In genomic region chr9:118059520-118060278, GRCh38 we compare ENCODE assay signal across 13 cellular contexts.
DNase-seq lines count a peak whose midpoint lies in the region; ATAC-seq and TF ChIP-seq lines count a peak whose summit lies in the region.
"Had no signal": no experiment of that assay in that cellular context is flagged by ENCODE, and none has a peak within 500 bp of the region (broad histone marks: within the 10 kb centered on the region; RNA-seq: fewer than 3 reads in every experiment).

No MANE protein-coding gene starts in this region.

- no peak for TF ChIP-seq CTCF in cardiac muscle cell (IDR thresholded peaks at IDR 0.05; ENCODE audit: low read depth, low read length)
- no peak for TF ChIP-seq CTCF in right atrium auricular region (IDR thresholded peaks at IDR 0.05)
- TF ChIP-seq CTCF in fibroblast of pulmonary artery (IDR thresholded peaks at IDR 0.05; ENCODE audit: low read length, missing control alignments) = no peak

- no peak for ATAC-seq in GM21717 (IDR thresholded peaks at IDR 0.05; ENCODE audit: unreplicated experiment)
- ATAC-seq in GM18858 (IDR thresholded peaks at IDR 0.05; ENCODE audit: unreplicated experiment) = no peak
- ATAC-seq: activated naive CD4-positive, alpha-beta T cell treated with anti-CD3 and anti-CD28 coated beads, Interleukin-2, amount 50 U/mL, for 72 hours had no signal

- H3K36me3 ChIP-seq in cardiac muscle cell (no peaks in the 10 kb centered on the region), right atrium auricular region (no peaks in the 10 kb centered on the region)
- H3K36me3 ChIP-seq: upper lobe of left lung had no signal

- H3K9me3 ChIP-seq in cardiac muscle cell (ENCODE audit: low read depth) (no peaks in the 10 kb centered on the region), right atrium auricular region (no peaks in the 10 kb centered on the region)
- H3K9me3 ChIP-seq: upper lobe of left lung had no signal

- peak; percentile 13 to 84 for DNase-seq in cardiac muscle cell (ENCODE audit: low read depth in 1 of 2, low spot score in 1 of 2)
- DNase-seq in right atrium auricular region (ENCODE audit: low spot score) = no peak
- peak; percentile 5 for DNase-seq in RPMI7951 (ENCODE audit: low read depth)
- DNase-seq in fibroblast of pulmonary artery (ENCODE audit: low read depth) = peak; percentile 28
- peak; percentile 25 for DNase-seq in stimulated activated CD8-positive, alpha-beta memory T cell treated with anti-CD3 and anti-CD28 coated beads, Interleukin-4, amount 100 ng/mL, for 48 hours
- DNase-seq in NCI-H526 (lab: John Stamatoyannopoulos, UW) = no peak
- DNase-seq: Calu3; SHP77; stimulated activated CD4-positive, alpha-beta T cell treated with anti-CD3 and anti-CD28 coated beads, Interleukin-12 subunit alpha, Interleukin-12 subunit beta, amount 100 ng/mL, for 4 hours had no signal

- H3K4me3 ChIP-seq in cardiac muscle cell (no peak overlapping the region), right atrium auricular region (no peak overlapping the region), fibroblast of pulmonary artery (replicated peaks; ENCODE audit: low read depth, low read length) (no peak overlapping the region)
- H3K4me3 ChIP-seq: upper lobe of left lung had no signal

- H3K4me1 ChIP-seq in cardiac muscle cell (ENCODE audit: low read depth) = no peaks in the 10 kb centered on the region
- no peaks in the 10 kb centered on the region for H3K4me1 ChIP-seq in right atrium auricular region
- H3K4me1 ChIP-seq: upper lobe of left lung had no signal

- no peaks in the 10 kb centered on the region for H3K27me3 ChIP-seq in cardiac muscle cell
- no peaks in the 10 kb centered on the region for H3K27me3 ChIP-seq in right atrium auricular region
- H3K27me3 ChIP-seq: upper lobe of left lung had no signal

- no peak overlapping the region for H3K27ac ChIP-seq in cardiac muscle cell
- H3K27ac ChIP-seq in right atrium auricular region = no peak overlapping the region
- H3K27ac ChIP-seq: upper lobe of left lung had no signal

Comparison
In these comparisons a context has a peak if more than half of its experiments do, and no peak if none do; other contexts are left out.
1. DNase-seq: peak in cardiac muscle cell (2 of 2), RPMI7951 (single experiment), fibroblast of pulmonary artery (single experiment) and stimulated activated CD8-positive, alpha-beta memory T cell treated with anti-CD3 and anti-CD28 coated beads, Interleukin-4, amount 100 ng/mL, for 48 hours (single experiment); none in right atrium auricular region (single experiment) and NCI-H526 (0 of 2).